In genomic region chr1:195851016-195851591, GRCh38 we compare ENCODE assay signal across 18 cellular contexts.
"Had no signal": no experiment of that assay in that cellular context is flagged by ENCODE, and none has a peak within 500 bp of the region (broad histone marks: within the 10 kb centered on the region; RNA-seq: fewer than 3 reads in every experiment).

No MANE protein-coding gene starts in this region.

- H3K27ac Mint-ChIP-seq: activated CD4-positive, alpha-beta memory T cell treated with anti-CD3 and anti-CD28 coated beads for 36 hours; naive B cell; stimulated activated effector memory CD8-positive, alpha-beta T cell treated with anti-CD3 and anti-CD28 coated beads, Interleukin-12 subunit alpha, Interleukin-12 subunit beta, amount 100 ng/mL, for 72 hours had no signal

- H3K4me3 ChIP-seq: cardiac muscle cell, gastroesophageal sphincter, heart right ventricle, lung, ovary, sigmoid colon had no signal

- H3K9me3 ChIP-seq: gastroesophageal sphincter, heart right ventricle, ovary, sigmoid colon had no signal

- FAIRE-seq: astrocyte, islet of Langerhans had no signal

- H3K4me1 Mint-ChIP-seq: naive B cell; stimulated activated effector memory CD8-positive, alpha-beta T cell treated with anti-CD3 and anti-CD28 coated beads, Interleukin-12 subunit alpha, Interleukin-12 subunit beta, amount 100 ng/mL, for 72 hours had no signal

- H3K9me3 Mint-ChIP-seq: activated CD4-positive, alpha-beta memory T cell treated with anti-CD3 and anti-CD28 coated beads for 36 hours; activated T-cell treated with anti-CD3 and anti-CD28 coated beads, Interleukin-2, amount 50 U/mL, for 4 hours had no signal

- H3K27ac ChIP-seq: cardiac muscle cell, gastroesophageal sphincter, heart right ventricle, ovary, sigmoid colon had no signal

- DNase-seq: activated CD4-positive, alpha-beta memory T cell treated with anti-CD3 and anti-CD28 coated beads for 36 hours; activated CD4-positive, alpha-beta T cell treated with anti-CD3 and anti-CD28 coated beads for 1 hour; activated effector memory CD4-positive, alpha-beta T cell treated with Interleukin-2 at 50 U/mL for 16 hours; activated naive CD4-positive, alpha-beta T cell treated with anti-CD3 and anti-CD28 coated beads, Interleukin-2, amount 50 U/mL, for 16 hours; activated T-cell treated with anti-CD3 and anti-CD28 coated beads, Interleukin-2, amount 50 U/mL, for 4 hours; heart right ventricle; naive B cell; ovary; sigmoid colon; stimulated activated CD4-positive, alpha-beta T cell treated with anti-CD3 and anti-CD28 coated beads, Interleukin-12 subunit alpha, Interleukin-12 subunit beta, amount 100 ng/mL, for 4 hours; stimulated activated CD4-positive, alpha-beta T cell treated with anti-CD3 and anti-CD28 coated beads, Interleukin-2, amount 100 ng/mL, for 24 hours; T-helper 9 cell had no signal

- H3K36me3 ChIP-seq: cardiac muscle cell, gastroesophageal sphincter, heart right ventricle, ovary, sigmoid colon had no signal

- H3K27me3 Mint-ChIP-seq: activated CD4-positive, alpha-beta memory T cell treated with anti-CD3 and anti-CD28 coated beads for 36 hours; naive B cell had no signal

- ATAC-seq: activated T-cell treated with anti-CD3 and anti-CD28 coated beads, Interleukin-2, amount 50 U/mL, for 4 hours; gastroesophageal sphincter; heart right ventricle; stimulated activated effector memory CD8-positive, alpha-beta T cell treated with anti-CD3 and anti-CD28 coated beads, Interleukin-12 subunit alpha, Interleukin-12 subunit beta, amount 100 ng/mL, for 72 hours had no signal

- H3K4me3 Mint-ChIP-seq: activated CD4-positive, alpha-beta memory T cell treated with anti-CD3 and anti-CD28 coated beads for 36 hours; activated T-cell treated with anti-CD3 and anti-CD28 coated beads, Interleukin-2, amount 50 U/mL, for 4 hours; naive B cell; stimulated activated effector memory CD8-positive, alpha-beta T cell treated with anti-CD3 and anti-CD28 coated beads, Interleukin-12 subunit alpha, Interleukin-12 subunit beta, amount 100 ng/mL, for 72 hours had no signal

- H3K27me3 ChIP-seq: cardiac muscle cell, gastroesophageal sphincter, ovary, sigmoid colon had no signal

- H3K36me3 Mint-ChIP-seq: activated CD4-positive, alpha-beta memory T cell treated with anti-CD3 and anti-CD28 coated beads for 36 hours; naive B cell; stimulated activated effector memory CD8-positive, alpha-beta T cell treated with anti-CD3 and anti-CD28 coated beads, Interleukin-12 subunit alpha, Interleukin-12 subunit beta, amount 100 ng/mL, for 72 hours had no signal

- H3K4me1 ChIP-seq: gastroesophageal sphincter, heart right ventricle, sigmoid colon had no signal
